8 cellular contexts compared by ENCODE assay signal in the genomic region with DNA sequence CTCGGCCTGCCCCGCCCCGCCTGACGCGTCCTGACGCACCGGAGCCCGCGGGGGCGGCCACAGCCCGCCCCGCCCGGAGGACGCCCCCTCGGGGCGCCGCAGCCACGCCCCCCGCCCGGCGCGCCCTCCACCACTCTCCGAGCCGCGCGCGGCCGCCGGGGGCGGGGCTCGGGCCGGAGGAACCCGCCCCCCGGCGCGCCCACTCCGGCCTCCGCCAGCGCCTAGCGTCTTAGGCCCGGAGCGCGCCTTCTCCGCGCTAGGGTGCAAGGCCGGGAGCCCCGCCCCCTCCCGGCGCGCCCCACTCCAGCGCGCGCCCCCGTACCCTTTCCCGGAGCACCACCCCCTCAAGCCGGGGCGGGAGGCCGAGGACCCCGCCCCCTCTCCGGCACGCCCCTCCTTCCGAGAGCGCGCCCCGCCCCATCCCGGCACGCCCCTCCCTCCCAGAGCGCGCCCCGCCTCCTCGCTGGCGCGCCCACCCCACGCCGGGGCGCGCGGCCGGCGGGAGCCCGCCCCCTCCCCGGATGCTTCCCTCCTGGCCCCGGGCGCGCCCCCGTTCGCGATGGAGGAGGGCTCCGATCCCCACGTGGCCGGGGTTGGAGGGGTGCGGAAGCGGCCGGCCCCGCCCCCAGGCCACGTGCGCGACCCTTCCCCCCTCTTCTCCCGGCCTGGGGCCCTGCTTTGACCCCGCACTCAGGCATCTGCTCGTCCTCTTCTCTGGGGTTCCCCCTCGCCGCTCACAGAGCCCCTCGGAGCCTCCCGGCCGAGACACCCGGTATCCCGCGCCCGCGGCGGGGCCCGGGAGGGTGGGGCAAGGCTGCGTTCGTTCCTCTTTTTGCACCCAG. TPM values are rescaled to one million over a fixed set of nuclear protein-coding genes. Genes with fewer than 3 reads are reported as not detected.
DNase-seq lines count a peak whose midpoint lies in the region; ATAC-seq and TF ChIP-seq lines count a peak whose summit lies in the region.

No MANE protein-coding gene starts in this region.

- TF ChIP-seq POLR2A in body of pancreas (IDR thresholded peaks at IDR 0.05) = no peak

- ATAC-seq in HG02973 (IDR thresholded peaks at IDR 0.05; ENCODE audit: unreplicated experiment) (peak; percentile 39), body of pancreas (peak; percentile 80)

- no peaks in the 10 kb centered on the region for H3K9me3 ChIP-seq in body of pancreas
- no peaks in the 10 kb centered on the region for H3K9me3 ChIP-seq in iPS-18a (ENCODE audit: control insufficient read depth, low read depth, low read length)
- H3K9me3 ChIP-seq in skeletal muscle satellite cell (replicated peaks; ENCODE audit: low read length) = no peaks in the 10 kb centered on the region

- TF ChIP-seq CTCF in body of pancreas (IDR thresholded peaks at IDR 0.05) = peak in 1 of 7 experiments; percentile 3

- no peaks in the 10 kb centered on the region for H3K27me3 ChIP-seq in body of pancreas
- peaks cover 33% of the 10 kb centered on the region for H3K27me3 ChIP-seq in iPS-18a (ENCODE audit: control insufficient read depth, insufficient read depth, low read length)
- H3K27me3 ChIP-seq in skeletal muscle satellite cell (ENCODE audit: control insufficient read depth, insufficient read depth, low read length) = no peaks in the 10 kb centered on the region

- peak overlapping the region; percentile 93 for H3K4me2 ChIP-seq in skeletal muscle satellite cell (ENCODE audit: low read length)

- H3K36me3 ChIP-seq in body of pancreas (replicated peaks in 1 of 2; ENCODE audit: insufficient read depth in 1 of 2, low read depth in 2 of 2) = no peaks in the 10 kb centered on the region
- no peaks in the 10 kb centered on the region for H3K36me3 ChIP-seq in iPS-18a (ENCODE audit: control insufficient read depth, low read depth, low read length)
- H3K36me3 ChIP-seq in skeletal muscle satellite cell (ENCODE audit: insufficient read depth, low read length) = no peaks in the 10 kb centered on the region

- peak; percentile 97 to 99 (median 99) for DNase-seq in NCI-H1417 (lab: John Stamatoyannopoulos, UW)
- no peak for DNase-seq in NCI-H1417 treated with DMSO at 0.1 percent for 48 hours (lab: John Stamatoyannopoulos, UW)
- DNase-seq in NCI-H2081 (lab: John Stamatoyannopoulos, UW) = peak; percentile 93 to 98
- peak; percentile 99 for DNase-seq in UCSD-AML1 (lab: John Stamatoyannopoulos, UW; ENCODE audit: unreplicated experiment)
- peak; percentile 84 to 90 (median 87) for DNase-seq in body of pancreas

- H3K4me3 ChIP-seq in body of pancreas = peak overlapping the region; percentile 62 to 66
- H3K4me3 ChIP-seq in iPS-18a (ENCODE audit: low read length) = peak overlapping the region; percentile 76
- H3K4me3 ChIP-seq in skeletal muscle satellite cell (ENCODE audit: low read length) = peak overlapping the region; percentile 99

- intact Hi-C loops in body of pancreas (cut with DNase I) = no loop called here

- H3K9ac ChIP-seq in iPS-18a (ENCODE audit: low read length) = peak overlapping the region; percentile 98
- peak overlapping the region; percentile 92 for H3K9ac ChIP-seq in skeletal muscle satellite cell (ENCODE audit: low read depth, low read length)

- WGBS in body of pancreas, 2 donors = 0% methylated on average over 20 of the region's 115 CpGs; no CpG with 5 or more reads in 1 of the 2 donors

- H3K27ac ChIP-seq in body of pancreas (peak overlapping the region; percentile 48 to 92 (median 78)), iPS-18a (ENCODE audit: low read length) (peak overlapping the region; percentile 84)

- H3K4me1 ChIP-seq in body of pancreas = peaks cover 42% of the 10 kb centered on the region
- peaks cover 22% of the 10 kb centered on the region for H3K4me1 ChIP-seq in iPS-18a (ENCODE audit: control insufficient read depth, low read depth, low read length)
- H3K4me1 ChIP-seq in skeletal muscle satellite cell (ENCODE audit: control insufficient read depth, insufficient read depth, low read length) = peaks cover 32% of the 10 kb centered on the region

RNA-seq across cellular contexts. Expression of a gene that starts 0.5 kb away (rescaled TPM):
- 1 to 10 TPM; 2.3 to 3.6 TPM for total RNA-seq in body of pancreas
- total RNA-seq in skeletal muscle satellite cell (2012; rRNA removed) = 12.9 and 13.2 TPM in 2 replicates

RNA-seq across cellular contexts. Expression of a gene that starts 15.6 kb away (rescaled TPM):
- total RNA-seq in body of pancreas = 10 to 100 TPM; 16.6 to 19.8 TPM
- total RNA-seq in skeletal muscle satellite cell (2012; rRNA removed) = 10.7 and 13.7 TPM in 2 replicates

RNA-seq across cellular contexts. Expression of a gene that starts 21.4 kb away (rescaled TPM):
- 100 to 1,000 TPM in 1 of 2 donors, 10 to 100 TPM in 1; 56.8 to 100 TPM for total RNA-seq in body of pancreas
- 61.8 and 64.4 TPM in 2 replicates for total RNA-seq in skeletal muscle satellite cell (2012; rRNA removed)

RNA-seq across cellular contexts. Expression of a gene that starts 41.3 kb away (rescaled TPM):
- 10 to 100 TPM; 10.5 to 13.7 TPM for total RNA-seq in body of pancreas
- 3.3 and 3.5 TPM in 2 replicates for total RNA-seq in skeletal muscle satellite cell (2012; rRNA removed)

RNA-seq across cellular contexts. Expression of a gene that starts 41.3 kb away (rescaled TPM):
- 10 to 100 TPM; 37.6 to 67.2 TPM for total RNA-seq in body of pancreas
- total RNA-seq in skeletal muscle satellite cell (2012; rRNA removed) = 45.2 and 65.9 TPM in 2 replicates
